ENCODE assay signal across 9 cellular contexts in the genomic region with DNA sequence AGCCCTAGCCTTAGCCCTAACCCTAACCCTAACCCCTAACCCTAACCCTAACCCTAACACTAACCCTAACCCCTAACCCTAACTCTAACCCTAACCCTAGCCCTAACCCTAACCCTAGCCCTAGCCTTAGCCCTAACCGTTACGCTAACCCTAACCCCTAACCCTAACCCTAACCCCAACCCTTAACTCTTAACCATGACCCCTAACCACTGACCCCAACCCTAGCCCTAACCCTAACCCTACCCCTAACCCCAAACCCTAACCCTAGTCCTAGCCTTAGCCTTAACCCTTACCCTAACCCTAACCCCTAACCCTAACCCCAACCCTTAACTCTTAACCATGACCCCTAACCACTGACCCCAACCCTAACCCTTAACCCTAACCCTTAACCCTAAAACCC. TPM values are rescaled to one million over a fixed set of nuclear protein-coding genes. Genes with fewer than 3 reads are reported as not detected.
DNase-seq lines count a peak whose midpoint lies in the region; ATAC-seq, FAIRE-seq and TF ChIP-seq lines count a peak whose summit lies in the region.
"Not testable (repeated sequence)": the region's sequence is repeated elsewhere in the genome, so short reads cannot be mapped to it uniquely, and the experiment has no call there.
"Had no signal": no experiment of that assay in that cellular context is flagged by ENCODE, and none has a peak within 500 bp of the region (broad histone marks: within the 10 kb centered on the region; RNA-seq: fewer than 3 reads in every experiment).

No MANE protein-coding gene starts in this region.

- not testable (repeated sequence) for H3K4me1 Mint-ChIP-seq in H9

- not testable (repeated sequence) for H2BK15ac ChIP-seq in H9 (ENCODE audit: low read depth, low read length); neuronal stem cell (ENCODE audit: low read length)

- H4K20me1 ChIP-seq in H9 (ENCODE audit: control insufficient read depth, insufficient read depth, insufficient read length); OCI-LY7 (ENCODE audit: insufficient read depth, low read length); K562 (replicated peaks; ENCODE audit: control insufficient read depth, insufficient read depth, low read length): not testable (repeated sequence)

- not testable (repeated sequence) for BruUV-seq in OCI-LY7 (replicated peaks; lab: Mats Ljungman, UMichigan); K562 (replicated peaks; lab: Mats Ljungman, UMichigan)

- H4K5ac ChIP-seq in H9 (ENCODE audit: insufficient read length, low read depth, low read length): not testable (repeated sequence)

- not testable (repeated sequence) for H3K9me2 ChIP-seq in OCI-LY7 (ENCODE audit: insufficient read depth, low read length)

- not testable (repeated sequence) for H3K9ac ChIP-seq in H9 (ENCODE audit: extremely low read depth, insufficient read length, low read length); K562 (ENCODE audit: insufficient read depth in 1 of 2, low read depth in 2 of 2, low read length in 2 of 2); neuronal stem cell (ENCODE audit: low read depth, low read length, poor library complexity)

- H3K79me2 ChIP-seq in H9 (ENCODE audit: insufficient read depth, low read length); OCI-LY7 (ENCODE audit: insufficient read depth, low read depth, low read length); K562 (ENCODE audit: control insufficient read depth, insufficient read depth, low read length): not testable (repeated sequence)

- intact Hi-C loops in OCI-LY7 (cut with micrococcal nuclease; ENCODE audit: unreplicated experiment); K562 (cut with micrococcal nuclease); right cardiac atrium (cut with DNase I): not testable (repeated sequence)

- not testable (repeated sequence) for H4K91ac ChIP-seq in H9 (ENCODE audit: insufficient read length, low read depth, low read length); neuronal stem cell (ENCODE audit: low read depth, low read length, poor library complexity)

- TF ChIP-seq CTCF in H9 (conservative IDR thresholded peaks at IDR 0.05); OCI-LY7 (conservative IDR thresholded peaks at IDR 0.05; ENCODE audit: low read length); K562 (IDR thresholded peaks at IDR 0.05 in 2 of 3, conservative IDR thresholded peaks at IDR 0.05 in 1 of 3; ENCODE audit: insufficient read depth in 2 of 3, low read depth in 1 of 3, low read length in 3 of 3): not testable (repeated sequence)

- not testable (repeated sequence) for TF ChIP-seq EP300 in K562 (IDR thresholded peaks at IDR 0.05; ENCODE audit: low read length)

- H3K18ac ChIP-seq in H9 (ENCODE audit: insufficient read length, low read depth, low read length); neuronal stem cell (ENCODE audit: low read length): not testable (repeated sequence)

- not testable (repeated sequence) for H2BK12ac ChIP-seq in H9 (ENCODE audit: insufficient read length, low read depth, low read length); neuronal stem cell (ENCODE audit: low read length)

- WGBS in H9 (ENCODE audit: extremely low coverage, insufficient read length, low lambda C conversion rate): 100% methylated on average over 2 of the region's 2 CpGs
- WGBS in K562 (ENCODE audit: insufficient coverage, low coverage, missing lambda C conversion rate): 0% methylated on average over 2 of the region's 2 CpGs
- 93% methylated on average over 2 of the region's 2 CpGs for WGBS in right cardiac atrium
- WGBS in neuronal stem cell (ENCODE audit: extremely low coverage in 2 of 2, insufficient read length in 2 of 2, insufficient replicate concordance in 1 of 2), 2 donors: no CpG with 5 or more reads among the region's 2 CpGs

- in situ Hi-C loops in K562 (cut with MboI): not testable (repeated sequence)

- DNase-seq in H9 (peak; percentile 29), OCI-LY7 (ENCODE audit: low spot score) (peak; percentile 5), kidney tubule cell (ENCODE audit: low spot score) (peak; percentile 1), neuronal stem cell (ENCODE audit: low spot score) (peak; percentile 0)
- not testable (repeated sequence) for DNase-seq in K562 (ENCODE audit: extremely low read depth in 1 of 4, low spot score in 3 of 4); right cardiac atrium

- not testable (repeated sequence) for H3K79me1 ChIP-seq in H9 (ENCODE audit: insufficient read depth, low read depth, low read length, poor library complexity, severe bottlenecking); neuronal stem cell (ENCODE audit: low read depth, low read length)

- not testable (repeated sequence) for H4K8ac ChIP-seq in H9 (replicated peaks; ENCODE audit: insufficient read length, low read depth, low read length); neuronal stem cell (ENCODE audit: low read depth, low read length)

- not testable (repeated sequence) for H3T11ph ChIP-seq in H9 (ENCODE audit: low read length)

- POLR2A ChIA-PET in OCI-LY7 (lab: Charles Lee); K562 (lab: Yijun Ruan, JAX): not testable (repeated sequence)

- H3K4me3 Mint-ChIP-seq in H9: not testable (repeated sequence)

- H3K4me3 ChIP-seq in OCI-LY7 (ENCODE audit: low read depth, low read length, poor library complexity, severe bottlenecking); K562; right cardiac atrium (ENCODE audit: low read length); neuronal stem cell (ENCODE audit: low read length in 2 of 2): not testable (repeated sequence)

- H2BK120ac ChIP-seq in H9 (ENCODE audit: low read depth, low read length, poor library complexity, severe bottlenecking); neuronal stem cell (ENCODE audit: low read depth, low read length): not testable (repeated sequence)

- CTCF ChIA-PET in OCI-LY7 (lab: Charles Lee; ENCODE audit: unreplicated experiment); K562 (lab: Yijun Ruan, JAX; ENCODE audit: low intra/inter-chr PET ratio): not testable (repeated sequence)

- not testable (repeated sequence) for H3K56ac ChIP-seq in H9 (ENCODE audit: insufficient read length, low read depth, low read length)

- H2AK5ac ChIP-seq in H9 (ENCODE audit: insufficient read length, low read length); neuronal stem cell (ENCODE audit: low read depth, low read length): not testable (repeated sequence)

- not testable (repeated sequence) for H3K27me3 Mint-ChIP-seq in H9 (ENCODE audit: low read depth)

- H3K9me3 Mint-ChIP-seq in H9: peaks cover 41 to 77% of the 10 kb centered on the region in 2 experiments

- not testable (repeated sequence) for H2BK20ac ChIP-seq in H9 (ENCODE audit: low read depth, low read length, poor library complexity, severe bottlenecking)

- H3K27ac Mint-ChIP-seq in H9: not testable (repeated sequence)

- not testable (repeated sequence) for H3K27ac ChIP-seq in H9 (ENCODE audit: insufficient read length, low read depth, low read length); OCI-LY7 (ENCODE audit: low read depth, low read length, poor library complexity, severe bottlenecking); K562 (ENCODE audit: extremely low read depth, low read depth, low read length); neuronal stem cell (replicated peaks; ENCODE audit: low read length)
- H3K27ac ChIP-seq in right cardiac atrium (ENCODE audit: low read length): peak overlapping the region; percentile 11

- not testable (repeated sequence) for H3K23me2 ChIP-seq in H9 (ENCODE audit: insufficient read length, low read depth, low read length, poor library complexity, severe bottlenecking)

- not testable (repeated sequence) for TF ChIP-seq RAD21 in K562 (CRISPR knock-in tag; conservative IDR thresholded peaks at IDR 0.05 in 1 of 2, IDR thresholded peaks at IDR 0.05 in 1 of 2)

- not testable (repeated sequence) for FAIRE-seq in K562 (lab: Jason Lieb, UNC)

- not testable (repeated sequence) for ATAC-seq in K562, right cardiac atrium

- H3K9me1 ChIP-seq in K562 (ENCODE audit: control insufficient read depth, insufficient read depth, low read length): not testable (repeated sequence)

- not testable (repeated sequence) for H3K4me1 ChIP-seq in H9 (ENCODE audit: insufficient read depth, low read length); OCI-LY7 (ENCODE audit: insufficient read depth, low read length, poor library complexity, severe bottlenecking); K562 (replicated peaks in 1 of 2; ENCODE audit: control insufficient read depth in 2 of 2, insufficient read depth in 2 of 2, low read length in 2 of 2); right cardiac atrium (ENCODE audit: control insufficient read depth, insufficient read depth, low read length); neuronal stem cell (ENCODE audit: control insufficient read depth in 2 of 2, insufficient read depth in 1 of 2, low read depth in 1 of 2, low read length in 2 of 2)

- not testable (repeated sequence) for H3K4ac ChIP-seq in H9 (ENCODE audit: low read depth, low read length); neuronal stem cell (ENCODE audit: low read length)

- H3K23ac ChIP-seq in H9 (ENCODE audit: insufficient read length, low read depth, low read length); neuronal stem cell (ENCODE audit: low read depth, low read length, poor library complexity): not testable (repeated sequence)

- not testable (repeated sequence) for H2BK5ac ChIP-seq in H9 (ENCODE audit: insufficient read length, low read length); neuronal stem cell (ENCODE audit: low read length)

- H3K4me2 ChIP-seq in H9 (ENCODE audit: insufficient read depth, insufficient read length, low read length); OCI-LY7 (ENCODE audit: low read length); K562 (ENCODE audit: insufficient read depth, low read length); neuronal stem cell (ENCODE audit: insufficient read depth, low read length, poor library complexity, severe bottlenecking): not testable (repeated sequence)

- not testable (repeated sequence) for H2AFZ ChIP-seq in H9 (ENCODE audit: low read length); OCI-LY7 (ENCODE audit: low read length); K562 (ENCODE audit: low read depth, low read length); neuronal stem cell (ENCODE audit: low read length)

- not testable (repeated sequence) for H3K27me3 ChIP-seq in H9 (ENCODE audit: insufficient read depth, low read length); K562 (ENCODE audit: control insufficient read depth in 2 of 2, insufficient read depth in 2 of 2, low read length in 2 of 2); right cardiac atrium (ENCODE audit: control insufficient read depth, insufficient read depth); neuronal stem cell (ENCODE audit: control insufficient read depth in 3 of 3, insufficient read depth in 3 of 3, low read depth in 1 of 3, low read length in 3 of 3)

- not testable (repeated sequence) for TF ChIP-seq POLR2A in K562 (conservative IDR thresholded peaks at IDR 0.05)

- not testable (repeated sequence) for H3K36me3 Mint-ChIP-seq in H9 (ENCODE audit: insufficient read depth in 1 of 3, low read depth in 3 of 3)

- not testable (repeated sequence) for H3K36me3 ChIP-seq in OCI-LY7 (ENCODE audit: insufficient read depth, low read length); K562 (ENCODE audit: control insufficient read depth, insufficient read depth, low read length); neuronal stem cell (replicated peaks in 1 of 2; ENCODE audit: control insufficient read depth in 2 of 2, insufficient read depth in 2 of 2, low read length in 2 of 2)

- H3K14ac ChIP-seq in H9 (ENCODE audit: insufficient read depth, low read length); neuronal stem cell (ENCODE audit: low read length): not testable (repeated sequence)

- not testable (repeated sequence) for H3K9me3 ChIP-seq in H9 (ENCODE audit: control insufficient read depth, low read depth, low read length); OCI-LY7 (ENCODE audit: low read length); K562 (replicated peaks; ENCODE audit: control insufficient read depth, insufficient read depth, low read depth, low read length); right cardiac atrium (ENCODE audit: control insufficient read depth, low read length); neuronal stem cell (replicated peaks in 1 of 2; ENCODE audit: control insufficient read depth in 2 of 2, insufficient read depth in 1 of 2, low read depth in 1 of 2, low read length in 2 of 2)

RNA-seq across cellular contexts. Expression of a gene that starts 14.2 kb away (rescaled TPM):
- total RNA-seq in H9 (2021) (0.72 and 1.0 TPM in 2 replicates), OCI-LY7 (2022) (not detected in 2 replicates), K562 (2014; rRNA removed) (not detected in 2 replicates), K562 (2014; rRNA removed; fragmentation: Illumina TruSeq; extraction: Trizol) (not detected in 2 replicates), K562 (2015; rRNA removed; fragmentation: Illumina TruSeq; extraction: Trizol) (not detected in 2 replicates), K562 (2021) (not detected in 2 replicates), right cardiac atrium (not detected)
- not detected in 2 replicates for total RNA-seq in OCI-LY7 (2014; rRNA removed; shearing (Covaris generic))
- total RNA-seq in K562 (2011; cell fraction: chromatin; rRNA removed; ENCODE audit: low replicate concordance): 0.49 TPM in 1 of 2 replicates, not detected in the other
- total RNA-seq in K562 (2011; cell fraction: nucleolus; rRNA removed): not detected in 2 replicates
- not detected in 2 replicates for total RNA-seq in K562 (2011; cell fraction: nucleoplasm; rRNA removed)
- polyA plus RNA-seq in K562 (2011; rRNA removed) (0.08 TPM in 1 of 2 replicates, not detected in the other), K562 (2014; fragmentation: Illumina TruSeq; extraction: Trizol) (0.11 TPM in 1 of 2 replicates, not detected in the other), K562 (2014; fragmentation: Nextera tagmentation; extraction: Ambion mirVana) (not detected), K562 (2014; rRNA removed) (not detected in 2 replicates), right cardiac atrium (not detected)
- polyA plus RNA-seq in K562 (2011; cell fraction: cytosol; rRNA removed): 0.09 TPM in 1 of 2 replicates, not detected in the other
- polyA plus RNA-seq in K562 (2011; cell fraction: nucleus; rRNA removed): 0.17 TPM in 1 of 2 replicates, not detected in the other
- polyA plus RNA-seq in K562 (2012): not detected in 2 replicates
- polyA minus RNA-seq in K562 (2011; rRNA and poly(A)+ RNA removed): not detected in 2 replicates
- not detected in 2 replicates for polyA minus RNA-seq in K562 (2011; cell fraction: cytosol; rRNA and poly(A)+ RNA removed)
- polyA minus RNA-seq in K562 (2011; cell fraction: nucleus; rRNA and poly(A)+ RNA removed): not detected in 2 replicates
- 0.14 TPM for polyA plus RNA-seq in neuronal stem cell (2013, experiment 1 of 2)
- 0.08 TPM for polyA plus RNA-seq in neuronal stem cell (2013, experiment 2 of 2)
- total RNA-seq: CD4-positive, CD25-positive, alpha-beta regulatory T cell; CD8-positive, alpha-beta memory T cell; HT-29 had no signal
- polyA plus RNA-seq: CD4-positive, CD25-positive, alpha-beta regulatory T cell; CD8-positive, alpha-beta memory T cell had no signal
